In the genomic region with DNA sequence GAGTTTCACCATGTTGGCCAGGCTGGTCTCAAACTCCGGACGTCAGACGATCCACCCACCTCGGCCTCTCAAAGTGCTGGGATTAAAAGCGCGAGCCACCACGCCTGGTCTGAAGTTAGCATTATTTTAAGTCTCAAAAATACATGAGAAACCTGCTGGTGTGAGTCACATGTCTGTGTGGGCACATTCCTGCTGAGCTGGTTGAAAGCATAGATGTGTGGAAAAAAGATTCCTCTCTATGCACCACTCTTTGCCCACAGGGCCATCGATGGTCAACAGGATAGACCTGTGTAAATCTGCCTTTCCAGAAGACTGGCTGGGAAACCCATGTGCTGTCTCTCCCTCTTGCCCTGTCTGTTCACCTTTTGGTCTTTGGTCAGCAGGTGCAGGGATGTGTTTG, we compare ENCODE assay signal across 29 cellular contexts.
DNase-seq lines count a peak whose midpoint lies in the region; ATAC-seq and TF ChIP-seq lines count a peak whose summit lies in the region.
"Had no signal": no experiment of that assay in that cellular context is flagged by ENCODE, and none has a peak within 500 bp of the region (broad histone marks: within the 10 kb centered on the region; RNA-seq: fewer than 3 reads in every experiment).

No MANE protein-coding gene starts in this region.

- H3K4me3 ChIP-seq in GM23338, result no peak overlapping the region
- no peak overlapping the region for H3K4me3 ChIP-seq in RWPE2 (ENCODE audit: severe bottlenecking)
- no peak overlapping the region for H3K4me3 ChIP-seq in trophoblast cell (ENCODE audit: low read depth, low read length)
- H3K4me3 ChIP-seq: GM12878, K562, tibial artery had no signal

- H2AFZ ChIP-seq in GM23338 (peak overlapping the region; percentile 18; the same call in 1 of the 2 replicates), trophoblast cell (ENCODE audit: insufficient read depth, low read length, poor library complexity) (no peak overlapping the region)

- no CpG with 5 or more reads among the region's 8 CpGs for WGBS in trophoblast cell (ENCODE audit: extremely low coverage, insufficient coverage, insufficient read length)

- H3K36me3 ChIP-seq in GM23338 (ENCODE audit: insufficient read depth) (no peaks in the 10 kb centered on the region), RWPE2 (ENCODE audit: low read depth) (no peaks in the 10 kb centered on the region), trophoblast cell (ENCODE audit: control insufficient read depth in 1 of 2, insufficient read depth in 2 of 2, low read length in 2 of 2) (no peaks in the 10 kb centered on the region)
- H3K36me3 ChIP-seq: neutrophil, tibial artery, WERI-Rb-1 had no signal

- H4K91ac ChIP-seq in trophoblast cell (ENCODE audit: low read depth, low read length), result peak overlapping the region; percentile 90

- H3K36me3 Mint-ChIP-seq in GM23338 (ENCODE audit: low read depth), result no peaks in the 10 kb centered on the region
- H3K36me3 Mint-ChIP-seq: activated naive CD4-positive, alpha-beta T cell treated with anti-CD3 and anti-CD28 coated beads, Interleukin-2, amount 10 ng/mL, durations not matched to agents 7 days and 5 days had no signal

- no peak overlapping the region for H3K27ac Mint-ChIP-seq in GM23338
- H3K27ac Mint-ChIP-seq: activated naive CD4-positive, alpha-beta T cell treated with anti-CD3 and anti-CD28 coated beads, Interleukin-2, amount 10 ng/mL, durations not matched to agents 7 days and 5 days; CD4-positive, alpha-beta memory T cell; stimulated activated naive CD8-positive, alpha-beta T cell treated with anti-CD3 and anti-CD28 coated beads, Interleukin-15, amount 100 ng/mL, for 72 hours had no signal

- H3K9me3 ChIP-seq in RWPE2 (ENCODE audit: severe bottlenecking) (no peaks in the 10 kb centered on the region), trophoblast cell (ENCODE audit: insufficient read depth, low read depth, low read length) (peaks cover 1% of the 10 kb centered on the region)
- H3K9me3 ChIP-seq: neutrophil had no signal

- peak overlapping the region; percentile 39 for H3K18ac ChIP-seq in trophoblast cell (ENCODE audit: low read length)

- peak overlapping the region; percentile 86 for H3K14ac ChIP-seq in trophoblast cell (ENCODE audit: low read length)

- H3K9ac ChIP-seq in trophoblast cell (ENCODE audit: low read length), result no peak overlapping the region

- H3K4me3 Mint-ChIP-seq in GM23338, result no peak overlapping the region
- H3K4me3 Mint-ChIP-seq: activated naive CD4-positive, alpha-beta T cell treated with anti-CD3 and anti-CD28 coated beads, Interleukin-2, amount 10 ng/mL, durations not matched to agents 7 days and 5 days; CD4-positive, alpha-beta memory T cell; H9; stimulated activated naive CD8-positive, alpha-beta T cell treated with anti-CD3 and anti-CD28 coated beads, Interleukin-15, amount 100 ng/mL, for 72 hours had no signal

- H3K27me3 ChIP-seq in GM23338 (ENCODE audit: insufficient read depth) (no peaks in the 10 kb centered on the region), RWPE2 (ENCODE audit: insufficient read depth, poor library complexity, severe bottlenecking) (no peaks in the 10 kb centered on the region), trophoblast cell (ENCODE audit: insufficient read depth, low read length) (no peaks in the 10 kb centered on the region)
- H3K27me3 ChIP-seq: neutrophil had no signal

- H2BK5ac ChIP-seq in trophoblast cell (ENCODE audit: low read depth, low read length, poor library complexity), result peak overlapping the region; percentile 91

- H2BK120ac ChIP-seq in trophoblast cell (ENCODE audit: insufficient read depth, low read length, poor library complexity), result peak overlapping the region; percentile 97

- no peak overlapping the region for H3K27ac ChIP-seq in GM23338 (ENCODE audit: low read depth)
- no peak overlapping the region for H3K27ac ChIP-seq in RWPE2 (ENCODE audit: poor library complexity, severe bottlenecking)
- H3K27ac ChIP-seq in trophoblast cell (ENCODE audit: low read depth, low read length), result peak overlapping the region; percentile 59
- H3K27ac ChIP-seq: neutrophil, tibial artery, WERI-Rb-1 had no signal

- H3K79me2 ChIP-seq in GM23338 (replicated peaks; ENCODE audit: insufficient read depth) (no peaks in the 10 kb centered on the region), trophoblast cell (ENCODE audit: control insufficient read depth, insufficient read depth, low read length, poor library complexity) (peaks cover 4% of the 10 kb centered on the region)

- H2BK12ac ChIP-seq in trophoblast cell (ENCODE audit: low read length), result peak overlapping the region; percentile 95

- H3K9me3 Mint-ChIP-seq in GM23338, result peaks cover 3% of the 10 kb centered on the region; the same call in 1 of the 3 replicates

- peak overlapping the region; percentile 93 for H2AK5ac ChIP-seq in trophoblast cell (ENCODE audit: low read length)

- TF ChIP-seq CTCF in GM23338 (conservative IDR thresholded peaks at IDR 0.05; ENCODE audit: low read depth in 2 of 2) (no peak), RWPE2 (IDR thresholded peaks at IDR 0.05; ENCODE audit: poor library complexity, severe bottlenecking) (no peak)

- intact Hi-C loops in left ventricle myocardium superior (cut with micrococcal nuclease) (no loop called here), posterior vena cava (cut with DNase I) (no loop called here)

- no peak overlapping the region for H3K4me2 ChIP-seq in GM23338
- H3K4me2 ChIP-seq in trophoblast cell (ENCODE audit: low read length), result peak overlapping the region; percentile 31

- peak overlapping the region; percentile 75 for H3K4ac ChIP-seq in trophoblast cell (ENCODE audit: low read depth, low read length)

- H3K9me2 ChIP-seq in GM23338 (ENCODE audit: insufficient read depth), result no peaks in the 10 kb centered on the region

- DNase-seq in GM23338 (ENCODE audit: low spot score), result no peak
- no peak for DNase-seq in RWPE2 (ENCODE audit: low spot score)
- DNase-seq in trophoblast cell, result peak; percentile 91 to 98
- no peak for DNase-seq in left ventricle myocardium superior
- DNase-seq in posterior vena cava (ENCODE audit: low spot score), result no peak
- DNase-seq: activated CD4-positive, alpha-beta T cell treated with anti-CD3 and anti-CD28 coated beads for 48 hours; activated naive CD4-positive, alpha-beta T cell treated with anti-CD3 and anti-CD28 coated beads, Interleukin-2, amount 10 ng/mL, durations not matched to agents 7 days and 5 days; activated T-cell treated with anti-CD3 and anti-CD28 coated beads, Interleukin-2, amount 50 U/mL, for 48 hours; amniotic stem cell; CD4-positive, alpha-beta memory T cell; effector CD4-positive, alpha-beta T cell; EL; foreskin melanocyte; H9; NCI-H1436; NCI-H446; NCI-H774; stimulated activated CD8-positive, alpha-beta memory T cell treated with anti-CD3 and anti-CD28 coated beads, Interleukin-4, amount 100 ng/mL, for 48 hours; stimulated activated naive CD8-positive, alpha-beta T cell treated with anti-CD3 and anti-CD28 coated beads, Interleukin-15, amount 100 ng/mL, for 72 hours; T-helper 9 cell; tibial artery; WERI-Rb-1 had no signal

- no peak overlapping the region for H3K23ac ChIP-seq in trophoblast cell (ENCODE audit: low read length)

- ATAC-seq in GM23338 (no peak), RWPE2 (ENCODE audit: low read depth) (peak; percentile 73), esophagus mucosa (peak; percentile 89), left ventricle myocardium superior (no peak), GM18511 (IDR thresholded peaks at IDR 0.05; ENCODE audit: unreplicated experiment) (no peak), GM18519 (IDR thresholded peaks at IDR 0.05; ENCODE audit: low FRiP score, unreplicated experiment) (no peak)
- ATAC-seq: GM12878; K562; left lobe of liver; stimulated activated naive CD8-positive, alpha-beta T cell treated with anti-CD3 and anti-CD28 coated beads, Interleukin-15, amount 100 ng/mL, for 72 hours had no signal

- H3F3A ChIP-seq in GM23338 (replicated peaks; ENCODE audit: low read depth), result no peaks in the 10 kb centered on the region

- no peaks in the 10 kb centered on the region for H4K20me1 ChIP-seq in GM23338 (replicated peaks; ENCODE audit: insufficient read depth)

- H3K4me1 ChIP-seq in GM23338 (ENCODE audit: insufficient read depth) (no peaks in the 10 kb centered on the region), RWPE2 (ENCODE audit: insufficient read depth, poor library complexity, severe bottlenecking) (peaks cover 12% of the 10 kb centered on the region), trophoblast cell (ENCODE audit: control insufficient read depth in 1 of 2, insufficient read depth in 2 of 2, low read length in 2 of 2) (peaks cover 20 to 37% of the 10 kb centered on the region in 2 experiments)

- H4K12ac ChIP-seq in trophoblast cell (ENCODE audit: low read depth, low read length), result no peak overlapping the region

- H4K8ac ChIP-seq in trophoblast cell (ENCODE audit: low read depth, low read length), result peak overlapping the region; percentile 69

- H3K27me3 Mint-ChIP-seq in GM23338 (ENCODE audit: insufficient read depth, low read depth, poor library complexity), result peaks cover 6% of the 10 kb centered on the region

- H3K79me1 ChIP-seq in trophoblast cell (ENCODE audit: low read length), result peaks cover 32% of the 10 kb centered on the region

- peaks cover 7% of the 10 kb centered on the region; the same call in 1 of the 3 replicates for H3K4me1 Mint-ChIP-seq in GM23338
- H3K4me1 Mint-ChIP-seq: H9; stimulated activated naive CD8-positive, alpha-beta T cell treated with anti-CD3 and anti-CD28 coated beads, Interleukin-15, amount 100 ng/mL, for 72 hours had no signal

TF ChIP-seq in GM23338, 12 proteins besides CTCF, POLR2A, EP300 and RAD21 (continues in another document):
- TF ChIP-seq STAT1 (IDR thresholded peaks at IDR 0.05; ENCODE audit: unreplicated experiment) (no peak), ZNF114 (CRISPR knock-in tag; IDR thresholded peaks at IDR 0.05) (no peak), JUNB (IDR thresholded peaks at IDR 0.05; ENCODE audit: unreplicated experiment) (no peak), POLR2AphosphoS5 (IDR thresholded peaks at IDR 0.05; ENCODE audit: low read depth) (no peak)

Comparison
In these comparisons a context has a peak if more than half of its experiments do, and no peak if none do; other contexts are left out.
1. ATAC-seq: peak in RWPE2 (single experiment) and esophagus mucosa (single experiment); none in GM23338 (single experiment), left ventricle myocardium superior (single experiment), GM18511 (single experiment) and GM18519 (single experiment).
2. DNase-seq: peak in trophoblast cell (2 of 2); none in GM23338 (single experiment), RWPE2 (single experiment), left ventricle myocardium superior (single experiment) and posterior vena cava (single experiment).